In the genomic region with DNA sequence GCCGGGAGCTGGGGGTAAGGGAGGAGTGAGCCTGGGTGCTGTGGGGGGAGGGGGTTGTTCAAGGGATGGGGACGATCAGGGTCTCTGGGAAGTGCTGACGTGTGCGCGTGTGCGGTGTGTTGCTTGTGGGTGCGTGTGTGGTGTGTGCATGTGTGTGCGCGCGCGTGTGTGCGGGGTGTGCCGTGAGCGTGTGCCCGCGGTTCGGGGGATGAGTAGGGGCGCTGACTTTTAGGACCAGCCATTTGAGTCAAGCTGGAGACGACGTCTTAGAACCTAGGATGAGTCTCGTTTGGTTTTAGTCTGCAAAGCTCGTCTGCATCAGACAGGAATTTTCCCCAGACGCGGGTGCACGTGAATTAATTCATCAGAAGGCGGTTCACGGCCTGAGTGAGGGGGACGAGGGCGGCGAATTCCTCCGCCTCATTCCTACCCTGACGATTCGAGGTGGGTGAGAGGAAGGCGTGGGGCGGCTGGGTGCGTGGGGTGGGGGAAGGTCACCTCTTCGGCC, we compare ENCODE assay signal across 10 cellular contexts. TPM values are rescaled to one million over a fixed set of nuclear protein-coding genes. Genes with fewer than 3 reads are reported as not detected.
A peak's percentile ranks its signal among the peaks of the same experiment; 100 is the strongest.
DNase-seq lines count a peak whose midpoint lies in the region; ATAC-seq lines count a peak whose summit lies in the region.
"Had no signal": no experiment of that assay in that cellular context is flagged by ENCODE, and none has a peak within 500 bp of the region (broad histone marks: within the 10 kb centered on the region; RNA-seq: fewer than 3 reads in every experiment).

No MANE protein-coding gene starts in this region.

- ATAC-seq in T-cell (replicated peaks in 1 of 4) (no peak), HG03565 (IDR thresholded peaks at IDR 0.05; ENCODE audit: unreplicated experiment) (no peak)

- H3K4me3 ChIP-seq in iPS-11a (ENCODE audit: low read depth, low read length): peak overlapping the region; percentile 59
- H3K4me3 ChIP-seq: lung had no signal

- H3K27ac Mint-ChIP-seq in activated naive CD4-positive, alpha-beta T cell treated with anti-CD3 and anti-CD28 coated beads, Interleukin-2, amount 50 U/mL, for 24 hours: no peak overlapping the region
- peak overlapping the region in 1 of 2 donors; percentile 15 for H3K27ac Mint-ChIP-seq in T-cell
- H3K27ac Mint-ChIP-seq in stimulated activated naive CD8-positive, alpha-beta T cell treated with anti-CD3 and anti-CD28 coated beads, Interleukin-15, Interleukin-2, amounts not matched to agents 100 ng/mL and 50 ng/mL, for 24 hours: no peak overlapping the region

- peak overlapping the region; percentile 68 for H3K4me3 Mint-ChIP-seq in activated naive CD4-positive, alpha-beta T cell treated with anti-CD3 and anti-CD28 coated beads, Interleukin-2, amount 50 U/mL, for 24 hours
- H3K4me3 Mint-ChIP-seq in T-cell: peak overlapping the region; percentile 50 to 72 (median 59)
- peak overlapping the region; percentile 51 for H3K4me3 Mint-ChIP-seq in stimulated activated naive CD8-positive, alpha-beta T cell treated with anti-CD3 and anti-CD28 coated beads, Interleukin-15, Interleukin-2, amounts not matched to agents 100 ng/mL and 50 ng/mL, for 24 hours

- DNase-seq in activated naive CD4-positive, alpha-beta T cell treated with Interleukin-2 at 50 U/mL for 16 hours: no peak
- DNase-seq in T-cell (no peak), middle frontal gyrus (ENCODE audit: extremely low spot score, low spot score) (no peak), SIG-M5 (lab: John Stamatoyannopoulos, UW) (no peak)

- H3K27me3 Mint-ChIP-seq in activated naive CD4-positive, alpha-beta T cell treated with anti-CD3 and anti-CD28 coated beads, Interleukin-2, amount 50 U/mL, for 24 hours: peaks cover 52% of the 10 kb centered on the region
- H3K27me3 Mint-ChIP-seq in T-cell: peaks cover 55 to 65% of the 10 kb centered on the region in 2 donors
- H3K27me3 Mint-ChIP-seq in stimulated activated naive CD8-positive, alpha-beta T cell treated with anti-CD3 and anti-CD28 coated beads, Interleukin-15, Interleukin-2, amounts not matched to agents 100 ng/mL and 50 ng/mL, for 24 hours: peaks cover 68% of the 10 kb centered on the region

- peaks cover 2% of the 10 kb centered on the region for H3K36me3 Mint-ChIP-seq in activated naive CD4-positive, alpha-beta T cell treated with anti-CD3 and anti-CD28 coated beads, Interleukin-2, amount 50 U/mL, for 24 hours
- no peaks in the 10 kb centered on the region for H3K36me3 Mint-ChIP-seq in T-cell
- H3K36me3 Mint-ChIP-seq in stimulated activated naive CD8-positive, alpha-beta T cell treated with anti-CD3 and anti-CD28 coated beads, Interleukin-15, Interleukin-2, amounts not matched to agents 100 ng/mL and 50 ng/mL, for 24 hours (ENCODE audit: low read depth): peaks cover 3% of the 10 kb centered on the region

- CTCF ChIA-PET in T-cell (lab: Charles Lee): no interaction called here

- peaks cover 11% of the 10 kb centered on the region for H3K4me1 Mint-ChIP-seq in activated naive CD4-positive, alpha-beta T cell treated with anti-CD3 and anti-CD28 coated beads, Interleukin-2, amount 50 U/mL, for 24 hours
- peaks cover 13 to 15% (median 15%) of the 10 kb centered on the region in 3 donors for H3K4me1 Mint-ChIP-seq in T-cell
- H3K4me1 Mint-ChIP-seq in stimulated activated naive CD8-positive, alpha-beta T cell treated with anti-CD3 and anti-CD28 coated beads, Interleukin-15, Interleukin-2, amounts not matched to agents 100 ng/mL and 50 ng/mL, for 24 hours (ENCODE audit: low read depth): peaks cover 13% of the 10 kb centered on the region

- POLR2A ChIA-PET in T-cell (lab: Charles Lee): no interaction called here

- no peaks in the 10 kb centered on the region for H3K9me3 Mint-ChIP-seq in activated naive CD4-positive, alpha-beta T cell treated with anti-CD3 and anti-CD28 coated beads, Interleukin-2, amount 50 U/mL, for 24 hours
- peaks cover 0 to 5% (median 0%) of the 10 kb centered on the region in 3 donors for H3K9me3 Mint-ChIP-seq in T-cell
- no peaks in the 10 kb centered on the region for H3K9me3 Mint-ChIP-seq in stimulated activated naive CD8-positive, alpha-beta T cell treated with anti-CD3 and anti-CD28 coated beads, Interleukin-15, Interleukin-2, amounts not matched to agents 100 ng/mL and 50 ng/mL, for 24 hours

RNA-seq across cellular contexts. Expression of gene TMEM271, which starts 0.9 kb away (rescaled TPM):
- not detected for total RNA-seq in T-cell
- total RNA-seq: lung, NCI-H460 had no signal

RNA-seq across cellular contexts. Expression of gene PDE6B, which starts 48.3 kb away (rescaled TPM):
- 10 to 100 TPM; 14.2 to 21.7 (median 19.8) TPM for total RNA-seq in T-cell
- total RNA-seq: NCI-H460 had no signal
